2 cellular contexts compared by ENCODE assay signal in genomic region chr1:96360036-96360795, GRCh38.
TF ChIP-seq lines count a peak whose summit lies in the region.

No MANE protein-coding gene starts in this region.

TF ChIP-seq in SK-N-SH treated with all-trans-retinoic acid at 6 μM for 48 hours, 23 proteins besides CTCF, POLR2A, EP300 and RAD21 (continued from another document):
- TF ChIP-seq CREB5 (CRISPR knock-in tag; IDR thresholded peaks at IDR 0.05; ENCODE audit: low read depth) (no peak), BACH2 (CRISPR knock-in tag; IDR thresholded peaks at IDR 0.05; ENCODE audit: borderline replicate concordance) (no peak), ZNF565 (CRISPR knock-in tag; conservative IDR thresholded peaks at IDR 0.05; ENCODE audit: low read depth) (no peak), TSHZ2 (CRISPR knock-in tag; IDR thresholded peaks at IDR 0.05) (no peak), PATZ1 (CRISPR knock-in tag; IDR thresholded peaks at IDR 0.05; ENCODE audit: borderline replicate concordance) (no peak)

TF ChIP-seq in GM23338, 12 proteins besides CTCF, POLR2A, EP300 and RAD21:
- TF ChIP-seq ZNF462 (CRISPR knock-in tag; IDR thresholded peaks at IDR 0.05): no peak
- TF ChIP-seq JUNB (IDR thresholded peaks at IDR 0.05; ENCODE audit: unreplicated experiment): no peak
- no peak for TF ChIP-seq ZNF331 (CRISPR knock-in tag; IDR thresholded peaks at IDR 0.05; ENCODE audit: low read depth)
- no peak for TF ChIP-seq NANOG (IDR thresholded peaks at IDR 0.05; ENCODE audit: borderline replicate concordance)
- TF ChIP-seq EZH2phosphoT487 (IDR thresholded peaks at IDR 0.05; ENCODE audit: unreplicated experiment): no peak
- no peak for TF ChIP-seq CREB1 (CRISPR knock-in tag; IDR thresholded peaks at IDR 0.05; ENCODE audit: low read depth)
- TF ChIP-seq ETS1 (IDR thresholded peaks at IDR 0.05): no peak
- TF ChIP-seq STAT1 (IDR thresholded peaks at IDR 0.05; ENCODE audit: unreplicated experiment): no peak
- no peak for TF ChIP-seq EZH2 (IDR thresholded peaks at IDR 0.05; ENCODE audit: low read depth, unreplicated experiment)
- TF ChIP-seq POLR2AphosphoS5 (IDR thresholded peaks at IDR 0.05; ENCODE audit: low read depth): no peak
- TF ChIP-seq ZNF114 (CRISPR knock-in tag; IDR thresholded peaks at IDR 0.05): no peak
